In the genomic region with DNA sequence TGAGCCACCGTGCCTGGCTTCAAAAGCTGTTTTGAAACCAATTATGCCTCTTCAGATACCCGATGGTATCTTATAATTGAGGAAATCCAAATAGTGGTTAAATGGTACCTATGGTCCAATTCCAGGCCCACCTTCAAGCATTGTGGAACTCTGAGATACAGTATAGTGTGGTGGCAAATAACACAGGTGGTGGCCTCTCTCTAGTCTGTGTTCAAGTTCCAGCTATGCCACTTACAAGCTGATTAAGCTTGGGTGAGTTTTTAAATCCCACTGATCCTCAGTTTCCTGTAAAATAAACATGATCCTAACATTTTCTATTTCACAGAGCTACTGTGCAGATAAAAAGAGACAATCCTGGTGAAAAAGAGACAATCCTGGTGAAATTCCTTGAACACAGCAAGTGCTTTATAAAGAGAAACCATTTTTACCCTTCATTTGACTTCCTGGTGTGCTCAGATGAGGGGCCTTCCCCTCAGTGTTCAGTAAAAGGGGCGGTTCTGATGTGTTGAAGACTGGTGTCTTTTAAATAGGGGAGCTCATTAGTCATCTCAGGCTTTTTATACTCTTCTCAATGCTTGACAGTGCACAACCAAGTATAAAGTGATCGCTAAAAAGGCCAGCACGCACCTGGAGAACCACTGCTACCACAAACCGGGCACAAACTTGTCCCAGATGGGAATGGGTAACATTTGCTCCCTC, we compare ENCODE assay signal across 9 cellular contexts. TPM values are rescaled to one million over a fixed set of nuclear protein-coding genes. Genes with fewer than 3 reads are reported as not detected.
A peak's percentile ranks its signal among the peaks of the same experiment; 100 is the strongest.
DNase-seq lines count a peak whose midpoint lies in the region; ATAC-seq and TF ChIP-seq lines count a peak whose summit lies in the region.
"Had no signal": no experiment of that assay in that cellular context is flagged by ENCODE, and none has a peak within 500 bp of the region (broad histone marks: within the 10 kb centered on the region; RNA-seq: fewer than 3 reads in every experiment).

No MANE protein-coding gene starts in this region.

- no peak overlapping the region for H3K27ac ChIP-seq in endodermal cell (ENCODE audit: low read depth, low read length)
- no peak overlapping the region for H3K27ac ChIP-seq in ascending aorta

- DNase-seq in activated T-cell treated with anti-CD3 and anti-CD28 coated beads, Interleukin-2, amount 50 U/mL, for 4 hours, result no peak
- DNase-seq in activated T-cell treated with anti-CD3 and anti-CD28 coated beads, Interleukin-2, amount 50 U/mL, for 1 hour, result no peak
- peak; percentile 6 for DNase-seq in stimulated activated naive B cell treated with anti-CD40 and anti-IgM and Interleukin-4, amounts not matched to agents 10 μg/mL and 1 μg/mL and 100 μg/mL, for 72 hours
- no peak for DNase-seq in endodermal cell
- DNase-seq in ascending aorta (ENCODE audit: low spot score in 2 of 2), result no peak
- DNase-seq in NCI-H345 (lab: John Stamatoyannopoulos, UW), result no peak

- H3K27me3 ChIP-seq in endodermal cell (ENCODE audit: control insufficient read depth, insufficient read depth, low read length, poor library complexity, severe bottlenecking), result no peaks in the 10 kb centered on the region
- H3K27me3 ChIP-seq in ascending aorta, result no peaks in the 10 kb centered on the region

- no peak overlapping the region for H3K9ac ChIP-seq in endodermal cell (ENCODE audit: extremely low read depth, low read length, poor library complexity, severe bottlenecking)

- intact Hi-C loops in ascending aorta (cut with DNase I), result no loop called here

- ATAC-seq in activated T-cell treated with anti-CD3 and anti-CD28 coated beads, Interleukin-2, amount 50 U/mL, for 4 hours, result peak; percentile 89 to 90
- ATAC-seq in GM21737 (IDR thresholded peaks at IDR 0.05; ENCODE audit: unreplicated experiment), result peak; percentile 90
- peak; percentile 86 for ATAC-seq in HG03565 (IDR thresholded peaks at IDR 0.05; ENCODE audit: unreplicated experiment)
- ATAC-seq in stimulated activated naive B cell treated with anti-CD40 and anti-IgM and Interleukin-4, amounts not matched to agents 10 μg/mL and 1 μg/mL and 100 μg/mL, for 72 hours (replicated peaks), result peak; percentile 96

- H3K4me3 Mint-ChIP-seq in activated T-cell treated with anti-CD3 and anti-CD28 coated beads, Interleukin-2, amount 50 U/mL, for 4 hours, result peak overlapping the region; percentile 51
- no peak overlapping the region for H3K4me3 Mint-ChIP-seq in stimulated activated naive B cell treated with anti-CD40 and anti-IgM and Interleukin-4, amounts not matched to agents 10 μg/mL and 1 μg/mL and 100 μg/mL, for 72 hours
- H3K4me3 Mint-ChIP-seq in endodermal cell, result no peak overlapping the region

- H3K9me3 ChIP-seq in endodermal cell (ENCODE audit: control insufficient read depth, low read length), result no peaks in the 10 kb centered on the region
- H3K9me3 ChIP-seq in ascending aorta, result no peaks in the 10 kb centered on the region

- H3K27me3 Mint-ChIP-seq in activated T-cell treated with anti-CD3 and anti-CD28 coated beads, Interleukin-2, amount 50 U/mL, for 4 hours (ENCODE audit: low read depth), result no peaks in the 10 kb centered on the region
- no peaks in the 10 kb centered on the region for H3K27me3 Mint-ChIP-seq in stimulated activated naive B cell treated with anti-CD40 and anti-IgM and Interleukin-4, amounts not matched to agents 10 μg/mL and 1 μg/mL and 100 μg/mL, for 72 hours
- H3K27me3 Mint-ChIP-seq in endodermal cell (ENCODE audit: insufficient read depth), result no peaks in the 10 kb centered on the region

- peaks cover 54% of the 10 kb centered on the region for H3K4me1 Mint-ChIP-seq in activated T-cell treated with anti-CD3 and anti-CD28 coated beads, Interleukin-2, amount 50 U/mL, for 4 hours (ENCODE audit: low read depth)
- H3K4me1 Mint-ChIP-seq in stimulated activated naive B cell treated with anti-CD40 and anti-IgM and Interleukin-4, amounts not matched to agents 10 μg/mL and 1 μg/mL and 100 μg/mL, for 72 hours, result peaks cover 3 to 7% of the 10 kb centered on the region in 2 donors
- no peaks in the 10 kb centered on the region for H3K4me1 Mint-ChIP-seq in endodermal cell

- H3K4me3 ChIP-seq in endodermal cell (ENCODE audit: low read length), result no peak overlapping the region
- no peak overlapping the region for H3K4me3 ChIP-seq in ascending aorta

- H3K9me3 Mint-ChIP-seq in activated T-cell treated with anti-CD3 and anti-CD28 coated beads, Interleukin-2, amount 50 U/mL, for 4 hours, result no peaks in the 10 kb centered on the region
- no peaks in the 10 kb centered on the region for H3K9me3 Mint-ChIP-seq in stimulated activated naive B cell treated with anti-CD40 and anti-IgM and Interleukin-4, amounts not matched to agents 10 μg/mL and 1 μg/mL and 100 μg/mL, for 72 hours
- H3K9me3 Mint-ChIP-seq in endodermal cell, result peaks cover 49% of the 10 kb centered on the region

- H3K4me1 ChIP-seq in endodermal cell (ENCODE audit: control insufficient read depth, insufficient read depth, low read length), result no peaks in the 10 kb centered on the region
- H3K4me1 ChIP-seq in ascending aorta, result no peaks in the 10 kb centered on the region

- no peak for TF ChIP-seq CTCF in endodermal cell (conservative IDR thresholded peaks at IDR 0.05)
- TF ChIP-seq CTCF in ascending aorta (IDR thresholded peaks at IDR 0.05), result no peak

- no peaks in the 10 kb centered on the region for H3K36me3 Mint-ChIP-seq in activated T-cell treated with anti-CD3 and anti-CD28 coated beads, Interleukin-2, amount 50 U/mL, for 4 hours (ENCODE audit: insufficient read depth)
- no peaks in the 10 kb centered on the region for H3K36me3 Mint-ChIP-seq in stimulated activated naive B cell treated with anti-CD40 and anti-IgM and Interleukin-4, amounts not matched to agents 10 μg/mL and 1 μg/mL and 100 μg/mL, for 72 hours
- no peaks in the 10 kb centered on the region for H3K36me3 Mint-ChIP-seq in endodermal cell (ENCODE audit: low read depth)

- WGBS in endodermal cell (ENCODE audit: insufficient coverage in 1 of 2, insufficient read length in 1 of 2), 2 experiments, result 90 to 95% methylated on average over 2 to 6 of the region's 6 CpGs

- H3K36me3 ChIP-seq in endodermal cell (ENCODE audit: control insufficient read depth, insufficient read depth, low read length), result no peaks in the 10 kb centered on the region
- H3K36me3 ChIP-seq in ascending aorta, result no peaks in the 10 kb centered on the region

- peak overlapping the region; percentile 56 for H3K27ac Mint-ChIP-seq in stimulated activated naive B cell treated with anti-CD40 and anti-IgM and Interleukin-4, amounts not matched to agents 10 μg/mL and 1 μg/mL and 100 μg/mL, for 72 hours
- H3K27ac Mint-ChIP-seq in endodermal cell, result no peak overlapping the region

RNA-seq across cellular contexts. Expression of a gene that starts 30.8 kb away (rescaled TPM):
- total RNA-seq in activated T-cell treated with anti-CD3 and anti-CD28 coated beads, Interleukin-2, amount 50 U/mL, for 4 hours, result 100 to 1,000 TPM in 2 of 3 donors, 10 to 100 TPM in 1; 99.9 to 139 (median 115) TPM
- not detected for total RNA-seq in endodermal cell
- polyA plus RNA-seq in endodermal cell (2013, experiment 1 of 2), result not detected
- not detected for polyA plus RNA-seq in endodermal cell (2013, experiment 2 of 2)
- total RNA-seq in ascending aorta, result not detected
- total RNA-seq: SK-MEL-5 had no signal

Comparison
In these comparisons a context has a peak if more than half of its experiments do, and no peak if none do; other contexts are left out.
1. RNA of a gene that starts 30.8 kb away (total RNA-seq): 99.9 to 139 TPM in activated T-cell treated with anti-CD3 and anti-CD28 coated beads, Interleukin-2, amount 50 U/mL, for 4 hours; not detected in endodermal cell and not detected in ascending aorta (single experiment); every median in the first group is over 100 times any median in the second.
2. Peak in every context shown above with its lines, with median percentiles within 50 percentile points of each other: ATAC-seq.